13 cellular contexts compared by ENCODE assay signal in the genomic region with DNA sequence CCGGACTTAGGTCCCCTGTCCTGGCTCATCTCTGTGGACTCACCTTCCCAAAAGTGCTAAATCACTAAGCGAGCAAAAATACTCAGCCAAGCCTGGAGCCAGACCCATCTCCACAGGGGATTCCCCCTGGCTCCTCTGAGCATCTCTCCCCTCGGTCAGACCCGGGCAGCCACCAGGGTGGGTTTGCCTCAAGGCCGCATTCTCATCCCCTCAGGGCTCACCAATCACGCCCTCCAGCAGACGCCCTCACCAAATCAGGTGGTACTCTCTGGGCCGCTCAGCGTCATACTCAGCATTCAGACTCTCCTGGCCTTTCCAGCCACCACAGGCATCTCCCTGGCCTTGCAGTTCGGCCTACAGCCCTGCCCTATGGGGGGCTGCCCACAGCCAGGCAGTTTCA. TPM values are rescaled to one million over a fixed set of nuclear protein-coding genes. Genes with fewer than 3 reads are reported as not detected.
DNase-seq lines count a peak whose midpoint lies in the region; ATAC-seq and TF ChIP-seq lines count a peak whose summit lies in the region.
"Had no signal": no experiment of that assay in that cellular context is flagged by ENCODE, and none has a peak within 500 bp of the region (broad histone marks: within the 10 kb centered on the region; RNA-seq: fewer than 3 reads in every experiment).

No MANE protein-coding gene starts in this region.

- peaks cover 24% of the 10 kb centered on the region for H3K4me1 Mint-ChIP-seq in activated CD8-positive, alpha-beta T cell treated with anti-CD3 and anti-CD28 coated beads for 36 hours (ENCODE audit: low read depth)
- H3K4me1 Mint-ChIP-seq in activated CD8-positive, alpha-beta T cell treated with anti-CD3 and anti-CD28 coated beads, Interleukin-2, amount 10 ng/mL, durations not matched to agents 7 days and 5 days (ENCODE audit: low read depth) = no peaks in the 10 kb centered on the region
- H3K4me1 Mint-ChIP-seq in activated T-helper 2 cell treated with anti-CD3 and anti-CD28 coated beads, Interferon-gamma antibody, Interleukin-2, Interleukin-4, amounts not matched to agents 10 μg/mL and 5 μg/mL and 100 μg/mL, durations not matched to agents 14 hours and 24 hours and 36 hours (ENCODE audit: low read depth) = peaks cover 23% of the 10 kb centered on the region
- H3K4me1 Mint-ChIP-seq in mesothelial cell of epicardium = peaks cover 68% of the 10 kb centered on the region
- H3K4me1 Mint-ChIP-seq in GM23338 = peaks cover 6% of the 10 kb centered on the region
- H3K4me1 Mint-ChIP-seq: CD4-positive, alpha-beta memory T cell had no signal

- H3K27ac Mint-ChIP-seq in activated CD8-positive, alpha-beta T cell treated with anti-CD3 and anti-CD28 coated beads for 36 hours = peak overlapping the region; percentile 28
- no peak overlapping the region for H3K27ac Mint-ChIP-seq in activated CD8-positive, alpha-beta T cell treated with anti-CD3 and anti-CD28 coated beads, Interleukin-2, amount 10 ng/mL, durations not matched to agents 7 days and 5 days
- peak overlapping the region; percentile 26 for H3K27ac Mint-ChIP-seq in activated T-helper 2 cell treated with anti-CD3 and anti-CD28 coated beads, Interferon-gamma antibody, Interleukin-2, Interleukin-4, amounts not matched to agents 10 μg/mL and 5 μg/mL and 100 μg/mL, durations not matched to agents 14 hours and 24 hours and 36 hours
- H3K27ac Mint-ChIP-seq in mesothelial cell of epicardium = peak overlapping the region; percentile 43
- no peak overlapping the region for H3K27ac Mint-ChIP-seq in GM23338
- H3K27ac Mint-ChIP-seq: CD4-positive, alpha-beta memory T cell had no signal

- H3K9me2 ChIP-seq in GM23338 (ENCODE audit: insufficient read depth) = no peaks in the 10 kb centered on the region; the same call in 1 of the 2 replicates

- intact Hi-C loops in activated CD8-positive, alpha-beta T cell treated with anti-CD3 and anti-CD28 coated beads for 36 hours (cut with micrococcal nuclease) = no loop called here
- intact Hi-C loops in activated T-helper 2 cell treated with anti-CD3 and anti-CD28 coated beads, Interferon-gamma antibody, Interleukin-2, Interleukin-4, amounts not matched to agents 10 μg/mL and 5 μg/mL and 100 μg/mL, durations not matched to agents 14 hours and 24 hours and 36 hours (cut with micrococcal nuclease) = no loop called here
- intact Hi-C loops in posterior vena cava (cut with DNase I) = no loop called here

- H3K9me3 Mint-ChIP-seq in activated CD8-positive, alpha-beta T cell treated with anti-CD3 and anti-CD28 coated beads for 36 hours = no peaks in the 10 kb centered on the region
- H3K9me3 Mint-ChIP-seq in activated CD8-positive, alpha-beta T cell treated with anti-CD3 and anti-CD28 coated beads, Interleukin-2, amount 10 ng/mL, durations not matched to agents 7 days and 5 days (ENCODE audit: insufficient read depth) = no peaks in the 10 kb centered on the region
- H3K9me3 Mint-ChIP-seq in activated T-helper 2 cell treated with anti-CD3 and anti-CD28 coated beads, Interferon-gamma antibody, Interleukin-2, Interleukin-4, amounts not matched to agents 10 μg/mL and 5 μg/mL and 100 μg/mL, durations not matched to agents 14 hours and 24 hours and 36 hours = no peaks in the 10 kb centered on the region
- no peaks in the 10 kb centered on the region for H3K9me3 Mint-ChIP-seq in mesothelial cell of epicardium
- H3K9me3 Mint-ChIP-seq in GM23338 = no peaks in the 10 kb centered on the region
- H3K9me3 Mint-ChIP-seq: CD4-positive, alpha-beta memory T cell had no signal

- no peaks in the 10 kb centered on the region for H3K27me3 ChIP-seq in GM23338 (ENCODE audit: insufficient read depth)

- no peak for ATAC-seq in activated CD8-positive, alpha-beta T cell treated with anti-CD3 and anti-CD28 coated beads for 36 hours
- ATAC-seq in activated CD8-positive, alpha-beta T cell treated with anti-CD3 and anti-CD28 coated beads, Interleukin-2, amount 10 ng/mL, durations not matched to agents 7 days and 5 days = no peak
- ATAC-seq in GM23338 = no peak; the same call in 2 of the 3 replicates
- ATAC-seq: HCT116, HepG2 had no signal

- CTCF ChIA-PET in activated CD8-positive, alpha-beta T cell treated with anti-CD3 and anti-CD28 coated beads for 36 hours (lab: Charles Lee) = interaction anchor here (1.0 to 1.1 kb wide), 2 partner anchors 10 to 50 kb away, joined by 3 read pairs; no protein-coding TSS in a partner anchor
- CTCF ChIA-PET in activated CD8-positive, alpha-beta T cell treated with anti-CD3 and anti-CD28 coated beads, Interleukin-2, amount 10 ng/mL, durations not matched to agents 7 days and 5 days (lab: Charles Lee) = no interaction called here

- no peaks in the 10 kb centered on the region for H3F3A ChIP-seq in GM23338 (replicated peaks; ENCODE audit: low read depth)

- TF ChIP-seq CTCF in activated CD8-positive, alpha-beta T cell treated with anti-CD3 and anti-CD28 coated beads for 36 hours (IDR thresholded peaks at IDR 0.05) = no peak
- TF ChIP-seq CTCF in mesothelial cell of epicardium (IDR thresholded peaks at IDR 0.05; ENCODE audit: unreplicated experiment) (no peak), GM23338 (conservative IDR thresholded peaks at IDR 0.05; ENCODE audit: low read depth in 2 of 2) (no peak), GM10266 (IDR thresholded peaks at IDR 0.05; ENCODE audit: control insufficient read depth, insufficient read depth, low read depth, missing control alignments) (no peak)

- no peaks in the 10 kb centered on the region for H3K4me1 ChIP-seq in GM23338 (ENCODE audit: insufficient read depth)

- no peak overlapping the region for H3K27ac ChIP-seq in GM23338 (ENCODE audit: low read depth)
- H3K27ac ChIP-seq: C4-2B had no signal

- no peaks in the 10 kb centered on the region for H3K36me3 Mint-ChIP-seq in activated CD8-positive, alpha-beta T cell treated with anti-CD3 and anti-CD28 coated beads for 36 hours (ENCODE audit: low read depth)
- no peaks in the 10 kb centered on the region for H3K36me3 Mint-ChIP-seq in activated CD8-positive, alpha-beta T cell treated with anti-CD3 and anti-CD28 coated beads, Interleukin-2, amount 10 ng/mL, durations not matched to agents 7 days and 5 days (ENCODE audit: low read depth)
- H3K36me3 Mint-ChIP-seq in activated T-helper 2 cell treated with anti-CD3 and anti-CD28 coated beads, Interferon-gamma antibody, Interleukin-2, Interleukin-4, amounts not matched to agents 10 μg/mL and 5 μg/mL and 100 μg/mL, durations not matched to agents 14 hours and 24 hours and 36 hours (ENCODE audit: low read depth) = no peaks in the 10 kb centered on the region
- H3K36me3 Mint-ChIP-seq in mesothelial cell of epicardium = no peaks in the 10 kb centered on the region
- no peaks in the 10 kb centered on the region for H3K36me3 Mint-ChIP-seq in GM23338 (ENCODE audit: low read depth)
- H3K36me3 Mint-ChIP-seq: CD4-positive, alpha-beta memory T cell had no signal

- POLR2A ChIA-PET in activated CD8-positive, alpha-beta T cell treated with anti-CD3 and anti-CD28 coated beads for 36 hours (lab: Charles Lee) = interaction anchor here (0.6 kb wide), 1 partner anchor 11 kb away, joined by 3 read pairs; no protein-coding TSS in a partner anchor
- POLR2A ChIA-PET in activated CD8-positive, alpha-beta T cell treated with anti-CD3 and anti-CD28 coated beads, Interleukin-2, amount 10 ng/mL, durations not matched to agents 7 days and 5 days (lab: Charles Lee) = interaction anchor here (0.5 kb wide), 1 partner anchor 35 kb away, joined by 3 read pairs; no protein-coding TSS in a partner anchor

- H3K27me3 Mint-ChIP-seq in activated CD8-positive, alpha-beta T cell treated with anti-CD3 and anti-CD28 coated beads for 36 hours = no peaks in the 10 kb centered on the region
- peaks cover 7% of the 10 kb centered on the region for H3K27me3 Mint-ChIP-seq in activated CD8-positive, alpha-beta T cell treated with anti-CD3 and anti-CD28 coated beads, Interleukin-2, amount 10 ng/mL, durations not matched to agents 7 days and 5 days (ENCODE audit: low read depth)
- H3K27me3 Mint-ChIP-seq in activated T-helper 2 cell treated with anti-CD3 and anti-CD28 coated beads, Interferon-gamma antibody, Interleukin-2, Interleukin-4, amounts not matched to agents 10 μg/mL and 5 μg/mL and 100 μg/mL, durations not matched to agents 14 hours and 24 hours and 36 hours (ENCODE audit: low read depth) = no peaks in the 10 kb centered on the region
- no peaks in the 10 kb centered on the region for H3K27me3 Mint-ChIP-seq in mesothelial cell of epicardium (ENCODE audit: low read depth)
- no peaks in the 10 kb centered on the region for H3K27me3 Mint-ChIP-seq in GM23338 (ENCODE audit: insufficient read depth, low read depth, poor library complexity)
- H3K27me3 Mint-ChIP-seq: B cell had no signal

- H3K4me3 ChIP-seq in GM23338 = no peak overlapping the region

- no peak for DNase-seq in activated CD8-positive, alpha-beta T cell treated with anti-CD3 and anti-CD28 coated beads for 36 hours
- DNase-seq in activated CD8-positive, alpha-beta T cell treated with anti-CD3 and anti-CD28 coated beads, Interleukin-2, amount 10 ng/mL, durations not matched to agents 7 days and 5 days = no peak
- no peak for DNase-seq in activated T-helper 2 cell treated with anti-CD3 and anti-CD28 coated beads, Interferon-gamma antibody, Interleukin-2, Interleukin-4, amounts not matched to agents 10 μg/mL and 5 μg/mL and 100 μg/mL, durations not matched to agents 14 hours and 24 hours and 36 hours (ENCODE audit: low spot score)
- DNase-seq in mesothelial cell of epicardium (ENCODE audit: low spot score in 2 of 2, unreplicated experiment in 2 of 2) = no peak
- DNase-seq in posterior vena cava (ENCODE audit: low spot score) = no peak
- no peak for DNase-seq in GM23338 (ENCODE audit: low spot score)
- DNase-seq in GM10266 (ENCODE audit: extremely low spot score) = no peak
- DNase-seq: CD4-positive, alpha-beta memory T cell; DMS79 had no signal

- H3K79me2 ChIP-seq in GM23338 (replicated peaks; ENCODE audit: insufficient read depth) = no peaks in the 10 kb centered on the region

- no peaks in the 10 kb centered on the region for H4K20me1 ChIP-seq in GM23338 (replicated peaks; ENCODE audit: insufficient read depth)

- no peak overlapping the region for H2AFZ ChIP-seq in GM23338

- H3K4me2 ChIP-seq in GM23338 = no peak overlapping the region

- no peak overlapping the region for H3K4me3 Mint-ChIP-seq in activated CD8-positive, alpha-beta T cell treated with anti-CD3 and anti-CD28 coated beads for 36 hours
- H3K4me3 Mint-ChIP-seq in activated CD8-positive, alpha-beta T cell treated with anti-CD3 and anti-CD28 coated beads, Interleukin-2, amount 10 ng/mL, durations not matched to agents 7 days and 5 days = no peak overlapping the region
- no peak overlapping the region for H3K4me3 Mint-ChIP-seq in activated T-helper 2 cell treated with anti-CD3 and anti-CD28 coated beads, Interferon-gamma antibody, Interleukin-2, Interleukin-4, amounts not matched to agents 10 μg/mL and 5 μg/mL and 100 μg/mL, durations not matched to agents 14 hours and 24 hours and 36 hours (ENCODE audit: low read depth)
- H3K4me3 Mint-ChIP-seq in mesothelial cell of epicardium (no peak overlapping the region), GM23338 (no peak overlapping the region)
- H3K4me3 Mint-ChIP-seq: B cell; CD4-positive, alpha-beta memory T cell had no signal

- H3K36me3 ChIP-seq in GM23338 (ENCODE audit: insufficient read depth) = no peaks in the 10 kb centered on the region

RNA-seq across cellular contexts. Expression of gene C5orf15, which starts 49.7 kb away (rescaled TPM):
- total RNA-seq in activated CD8-positive, alpha-beta T cell treated with anti-CD3 and anti-CD28 coated beads for 36 hours = 10 to 100 TPM; 27.4 to 30.8 TPM
- 10 to 100 TPM; 19.2 to 21.3 TPM for total RNA-seq in activated CD8-positive, alpha-beta T cell treated with anti-CD3 and anti-CD28 coated beads, Interleukin-2, amount 10 ng/mL, durations not matched to agents 7 days and 5 days
- 63.7 and 66.7 TPM in 2 replicates for total RNA-seq in activated T-helper 2 cell treated with anti-CD3 and anti-CD28 coated beads, Interferon-gamma antibody, Interleukin-2, Interleukin-4, amounts not matched to agents 10 μg/mL and 5 μg/mL and 100 μg/mL, durations not matched to agents 14 hours and 24 hours and 36 hours
- total RNA-seq in mesothelial cell of epicardium (44.2 to 47.4 TPM (median 47.3 TPM) in 3 replicates), posterior vena cava (10 to 100 TPM; 24.0 to 29.2 TPM)
- 61.4 and 67.4 TPM in 2 replicates for total RNA-seq in GM23338 (2014; rRNA removed; shearing (Covaris generic))
- polyA plus RNA-seq in GM23338 (2016; fragmentation: Nextera tagmentation; extraction: Ambion mirVana) = 28.6 and 37.7 TPM in 2 replicates

Comparison
In these comparisons a context has a peak if more than half of its experiments do, and no peak if none do; other contexts are left out.
1. H3K27ac Mint-ChIP-seq: peak in activated CD8-positive, alpha-beta T cell treated with anti-CD3 and anti-CD28 coated beads for 36 hours (single experiment), activated T-helper 2 cell treated with anti-CD3 and anti-CD28 coated beads, Interferon-gamma antibody, Interleukin-2, Interleukin-4, amounts not matched to agents 10 μg/mL and 5 μg/mL and 100 μg/mL, durations not matched to agents 14 hours and 24 hours and 36 hours (single experiment) and mesothelial cell of epicardium (single experiment); none in activated CD8-positive, alpha-beta T cell treated with anti-CD3 and anti-CD28 coated beads, Interleukin-2, amount 10 ng/mL, durations not matched to agents 7 days and 5 days (single experiment) and GM23338 (single experiment).